Comparison of ENCODE assay signal across 1 cellular context in genomic region chr3:53169045-53169831, GRCh38.
TF ChIP-seq lines count a peak whose summit lies in the region.

No MANE protein-coding gene starts in this region.

TF ChIP-seq in HepG2, 621 proteins besides CTCF, POLR2A, EP300 and RAD21 (continued from another document and continues in another):
- no peak for TF ChIP-seq FOXC1 (CRISPR knock-in tag; IDR thresholded peaks at IDR 0.05; ENCODE audit: borderline replicate concordance)
- no peak for TF ChIP-seq ZNF367 (CRISPR knock-in tag; IDR thresholded peaks at IDR 0.05; ENCODE audit: borderline replicate concordance)
- TF ChIP-seq ZNF770 (CRISPR knock-in tag; IDR thresholded peaks at IDR 0.05) = peak; percentile 57; the same call in 1 of the 2 replicates
- TF ChIP-seq UBTF (CRISPR knock-in tag; IDR thresholded peaks at IDR 0.05) = peak; percentile 45; the same call in 1 of the 2 replicates
- TF ChIP-seq ZNF788 (CRISPR knock-in tag; IDR thresholded peaks at IDR 0.05; ENCODE audit: borderline replicate concordance) = peak; percentile 34; the same call in 1 of the 2 replicates
- 0 out of 2 replicates have a peak, but pooled peaks have one; percentile 9 for TF ChIP-seq IRF9 (CRISPR knock-in tag; IDR thresholded peaks at IDR 0.05; ENCODE audit: borderline replicate concordance)
- TF ChIP-seq NFATC3 (CRISPR knock-in tag; IDR thresholded peaks at IDR 0.05) = no peak
- peak; percentile 90 for TF ChIP-seq ZNF687 (CRISPR knock-in tag; IDR thresholded peaks at IDR 0.05)
- peak; percentile 42; the same call in 1 of the 2 replicates for TF ChIP-seq ARID5B (CRISPR knock-in tag; IDR thresholded peaks at IDR 0.05)
- TF ChIP-seq GLI4 (CRISPR knock-in tag; IDR thresholded peaks at IDR 0.05; ENCODE audit: borderline replicate concordance) = no peak
- TF ChIP-seq NR1H2 (CRISPR knock-in tag; IDR thresholded peaks at IDR 0.05; ENCODE audit: borderline replicate concordance, low read depth) = no peak
- no peak for TF ChIP-seq SATB2 (CRISPR knock-in tag; IDR thresholded peaks at IDR 0.05)
- TF ChIP-seq HNF4G (IDR thresholded peaks at IDR 0.05; ENCODE audit: borderline replicate concordance, low read depth, low read length) = no peak
- TF ChIP-seq HNF4G (CRISPR knock-in tag; IDR thresholded peaks at IDR 0.05; ENCODE audit: borderline replicate concordance, low read depth) = no peak
- no peak for TF ChIP-seq MEIS1 (CRISPR knock-in tag; IDR thresholded peaks at IDR 0.05; ENCODE audit: borderline replicate concordance)
- TF ChIP-seq ZNF549 (CRISPR knock-in tag; IDR thresholded peaks at IDR 0.05) = no peak
- TF ChIP-seq CENPT (CRISPR knock-in tag; IDR thresholded peaks at IDR 0.05; ENCODE audit: low read depth) = no peak
- no peak; the same call in 1 of the 2 replicates for TF ChIP-seq PRDM10 (CRISPR knock-in tag; IDR thresholded peaks at IDR 0.05; ENCODE audit: low read depth)
- no peak for TF ChIP-seq MAZ (IDR thresholded peaks at IDR 0.05; ENCODE audit: borderline replicate concordance, low read depth, low read length)
- peak; percentile 58; the same call in 1 of the 2 replicates for TF ChIP-seq MAZ (CRISPR knock-in tag; IDR thresholded peaks at IDR 0.05; ENCODE audit: low read depth)
- peak; percentile 48; the same call in 1 of the 2 replicates for TF ChIP-seq GABPB1 (CRISPR knock-in tag; IDR thresholded peaks at IDR 0.05)
- 0 out of 2 replicates have a peak, but pooled peaks have one; percentile 27 for TF ChIP-seq ZMAT3 (CRISPR knock-in tag; conservative IDR thresholded peaks at IDR 0.05)
- peak; percentile 35 for TF ChIP-seq ASH2L (IDR thresholded peaks at IDR 0.05; ENCODE audit: insufficient read length, low read depth, low read length)
- peak; percentile 37; the same call in 1 of the 2 replicates for TF ChIP-seq PHF21A (CRISPR knock-in tag; IDR thresholded peaks at IDR 0.05)
- peak; percentile 42; the same call in 1 of the 2 replicates for TF ChIP-seq ZNF556 (CRISPR knock-in tag; IDR thresholded peaks at IDR 0.05; ENCODE audit: borderline replicate concordance)
- TF ChIP-seq DMAP1 (CRISPR knock-in tag; IDR thresholded peaks at IDR 0.05) = 0 out of 2 replicates have a peak, but pooled peaks have one; percentile 26
- no peak for TF ChIP-seq HOMEZ (CRISPR knock-in tag; IDR thresholded peaks at IDR 0.05; ENCODE audit: low read depth)
- no peak for TF ChIP-seq HBP1 (CRISPR knock-in tag; IDR thresholded peaks at IDR 0.05; ENCODE audit: low read depth)
- 0 out of 2 replicates have a peak, but pooled peaks have one; percentile 10 for TF ChIP-seq RXRB (CRISPR knock-in tag; IDR thresholded peaks at IDR 0.05; ENCODE audit: borderline replicate concordance)
- TF ChIP-seq ZNF251 (CRISPR knock-in tag; IDR thresholded peaks at IDR 0.05) = no peak
- no peak for TF ChIP-seq PAX8 (CRISPR knock-in tag; IDR thresholded peaks at IDR 0.05; ENCODE audit: borderline replicate concordance)
- TF ChIP-seq IKZF1 (IDR thresholded peaks at IDR 0.05) = no peak
- no peak for TF ChIP-seq PREB (CRISPR knock-in tag; IDR thresholded peaks at IDR 0.05)
- TF ChIP-seq KDM5A (IDR thresholded peaks at IDR 0.05; ENCODE audit: borderline replicate concordance, low read length) = no peak
- TF ChIP-seq ARNT2 (CRISPR knock-in tag; IDR thresholded peaks at IDR 0.05; ENCODE audit: low read depth) = 0 out of 2 replicates have a peak, but pooled peaks have one; percentile 26
